Comparison of ENCODE assay signal across 14 cellular contexts in genomic region chr5:89988129-89988528, GRCh38.
"Had no signal": no experiment of that assay in that cellular context is flagged by ENCODE, and none has a peak within 500 bp of the region (broad histone marks: within the 10 kb centered on the region; RNA-seq: fewer than 3 reads in every experiment).

No MANE protein-coding gene starts in this region.

- H3K79me2 ChIP-seq: hepatocyte had no signal

- H3K9me3 Mint-ChIP-seq: activated naive CD4-positive, alpha-beta T cell treated with anti-CD3 and anti-CD28 coated beads for 36 hours; activated naive CD8-positive, alpha-beta T cell treated with anti-CD3 and anti-CD28 coated beads, Interleukin-2, amount 50 U/mL, for 24 hours; activated T-helper 2 cell treated with anti-CD3 and anti-CD28 coated beads, Interferon-gamma antibody, Interleukin-2, Interleukin-4, amounts not matched to agents 10 μg/mL and 5 μg/mL and 100 μg/mL, durations not matched to agents 14 hours and 24 hours and 36 hours had no signal

- H3K27ac ChIP-seq: hepatocyte, SK-N-MC had no signal

- H3K36me3 ChIP-seq: cardiac muscle cell had no signal

- H3K36me3 Mint-ChIP-seq: immature natural killer cell; stimulated activated effector memory CD8-positive, alpha-beta T cell treated with anti-CD3 and anti-CD28 coated beads, Interleukin-12 subunit alpha, Interleukin-12 subunit beta, amount 100 ng/mL, for 72 hours had no signal

- H3K27me3 ChIP-seq: cardiac muscle cell, hepatocyte had no signal

- H3K4me3 Mint-ChIP-seq: activated naive CD4-positive, alpha-beta T cell treated with anti-CD3 and anti-CD28 coated beads for 36 hours; activated naive CD8-positive, alpha-beta T cell treated with anti-CD3 and anti-CD28 coated beads, Interleukin-2, amount 50 U/mL, for 24 hours; immature natural killer cell; stimulated activated effector memory CD8-positive, alpha-beta T cell treated with anti-CD3 and anti-CD28 coated beads, Interleukin-12 subunit alpha, Interleukin-12 subunit beta, amount 100 ng/mL, for 72 hours had no signal

- H3K4me3 ChIP-seq: cardiac muscle cell, hepatocyte, lung, SK-N-MC had no signal

- DNase-seq: activated CD4-positive, alpha-beta T cell treated with anti-CD3 and anti-CD28 coated beads, Interleukin-2, amount 50 U/mL, for 48 hours; activated CD4-positive, CD25-positive, alpha-beta regulatory T cell treated with anti-CD3 and anti-CD28 coated beads, Interleukin-2, amount 50 U/mL, for 72 hours; activated naive CD4-positive, alpha-beta T cell treated with anti-CD3 and anti-CD28 coated beads for 36 hours; activated naive CD8-positive, alpha-beta T cell treated with anti-CD3 and anti-CD28 coated beads, Interleukin-2, amount 50 U/mL, for 24 hours; effector CD4-positive, alpha-beta T cell; immature natural killer cell; midbrain; T-helper 9 cell had no signal

- H3K4me1 Mint-ChIP-seq: activated naive CD8-positive, alpha-beta T cell treated with anti-CD3 and anti-CD28 coated beads, Interleukin-2, amount 50 U/mL, for 24 hours; immature natural killer cell; stimulated activated effector memory CD8-positive, alpha-beta T cell treated with anti-CD3 and anti-CD28 coated beads, Interleukin-12 subunit alpha, Interleukin-12 subunit beta, amount 100 ng/mL, for 72 hours had no signal

- H3K27me3 Mint-ChIP-seq: activated naive CD8-positive, alpha-beta T cell treated with anti-CD3 and anti-CD28 coated beads, Interleukin-2, amount 50 U/mL, for 24 hours had no signal

- ATAC-seq: activated naive CD8-positive, alpha-beta T cell treated with anti-CD3 and anti-CD28 coated beads, Interleukin-2, amount 50 U/mL, for 24 hours; stimulated activated effector memory CD8-positive, alpha-beta T cell treated with anti-CD3 and anti-CD28 coated beads, Interleukin-12 subunit alpha, Interleukin-12 subunit beta, amount 100 ng/mL, for 72 hours had no signal

- H3K27ac Mint-ChIP-seq: activated naive CD4-positive, alpha-beta T cell treated with anti-CD3 and anti-CD28 coated beads for 36 hours; activated naive CD8-positive, alpha-beta T cell treated with anti-CD3 and anti-CD28 coated beads, Interleukin-2, amount 50 U/mL, for 24 hours; activated T-helper 2 cell treated with anti-CD3 and anti-CD28 coated beads, Interferon-gamma antibody, Interleukin-2, Interleukin-4, amounts not matched to agents 10 μg/mL and 5 μg/mL and 100 μg/mL, durations not matched to agents 14 hours and 24 hours and 36 hours; immature natural killer cell; stimulated activated effector memory CD8-positive, alpha-beta T cell treated with anti-CD3 and anti-CD28 coated beads, Interleukin-12 subunit alpha, Interleukin-12 subunit beta, amount 100 ng/mL, for 72 hours had no signal

- H2AFZ ChIP-seq: hepatocyte had no signal

- H3K4me2 ChIP-seq: hepatocyte had no signal
